In genomic region chr13:78194904-78195639, GRCh38 we compare ENCODE assay signal across 15 cellular contexts.
A peak's percentile ranks its signal among the peaks of the same experiment; 100 is the strongest.
DNase-seq lines count a peak whose midpoint lies in the region; ATAC-seq, FAIRE-seq and TF ChIP-seq lines count a peak whose summit lies in the region.
"Had no signal": no experiment of that assay in that cellular context is flagged by ENCODE, and none has a peak within 500 bp of the region (broad histone marks: within the 10 kb centered on the region; RNA-seq: fewer than 3 reads in every experiment).

No MANE protein-coding gene starts in this region.

- RAD21 ChIA-PET in GM12878 (lab: Charles Lee; ENCODE audit: unreplicated experiment), result interaction anchor here (0.7 to 2.3 kb wide), 5 partner anchors 46 to 803 kb away, joined by 3 to 14 read pairs (median 4); no protein-coding TSS in a partner anchor

- CTCF ChIA-PET in BJ (lab: Yijun Ruan, JAX) (interaction anchor here (1.3 kb wide), 1 partner anchor 14 kb away, joined by 3 read pairs; no protein-coding TSS in a partner anchor), GM12878 (lab: Yijun Ruan, JAX) (interaction anchor here (1.0 to 2.5 kb wide), 2 partner anchors 9 to 46 kb away, joined by 3 to 9 read pairs; no protein-coding TSS in a partner anchor)

- BruUV-seq in GM12878 (replicated peaks; lab: Mats Ljungman, UMichigan), result no TSS peak

- H2BK12ac ChIP-seq in mesenchymal stem cell (ENCODE audit: low read length in 2 of 2), result no peak overlapping the region

- peak; percentile 20 for ATAC-seq in GM12878
- ATAC-seq: esophagus mucosa, left lobe of liver had no signal

- no peak overlapping the region for H3K4ac ChIP-seq in mesenchymal stem cell (ENCODE audit: low read depth in 1 of 2, low read length in 2 of 2)

- no peak overlapping the region for H4K91ac ChIP-seq in mesenchymal stem cell (ENCODE audit: low read length)

- no peak overlapping the region for H2BK15ac ChIP-seq in mesenchymal stem cell (ENCODE audit: low read depth, poor library complexity, severe bottlenecking)

- H3K27ac ChIP-seq in GM12878 (ENCODE audit: control insufficient read depth, insufficient read depth) (no peak overlapping the region), mesenchymal stem cell (ENCODE audit: low read length, poor library complexity, severe bottlenecking) (peak overlapping the region; percentile 63)
- H3K27ac ChIP-seq: VCaP had no signal

- H3K9me3 ChIP-seq in GM12878 (replicated peaks; ENCODE audit: control insufficient read depth, insufficient read depth, low read length), result no peaks in the 10 kb centered on the region; the same call in 2 of the 3 replicates
- no peaks in the 10 kb centered on the region for H3K9me3 ChIP-seq in mesenchymal stem cell (ENCODE audit: control insufficient read depth, low read length)

- no peak overlapping the region for H3K9ac ChIP-seq in GM12878 (ENCODE audit: control insufficient read depth, insufficient read depth, low read length)
- H3K9ac ChIP-seq in mesenchymal stem cell (ENCODE audit: low read length), result no peak overlapping the region

- TF ChIP-seq EP300 in GM12878 (IDR thresholded peaks at IDR 0.05; ENCODE audit: borderline replicate concordance in 1 of 2, control insufficient read depth in 1 of 2, low read depth in 2 of 2, low read length in 2 of 2), result no peak

- H3K79me1 ChIP-seq in mesenchymal stem cell (replicated peaks; ENCODE audit: low read length, poor library complexity, severe bottlenecking), result no peaks in the 10 kb centered on the region

- no peaks in the 10 kb centered on the region for H3K79me2 ChIP-seq in GM12878 (ENCODE audit: control insufficient read depth, insufficient read depth, low read length)

- DNase-seq in BJ (ENCODE audit: low read depth) (peak; percentile 7), M059J (ENCODE audit: low read depth) (peak; percentile 7), GM12878 (ENCODE audit: low read depth, low spot score) (no peak), mesenchymal stem cell (no peak), NCI-H345 (lab: John Stamatoyannopoulos, UW) (no peak), NCI-H510A treated with DMSO at 0.1 percent for 48 hours (lab: John Stamatoyannopoulos, UW) (no peak), COLO668 (lab: John Stamatoyannopoulos, UW; ENCODE audit: unreplicated experiment) (no peak)
- DNase-seq in stimulated activated CD4-positive, alpha-beta T cell treated with anti-CD3 and anti-CD28 coated beads, Interleukin-12 subunit alpha, Interleukin-12 subunit beta, amount 100 ng/mL, for 4 hours, result no peak
- DNase-seq: cortex of kidney, DMS 273 treated with DMSO at 0.1 percent for 48 hours, NCI-H2029, NCI-H524 treated with DMSO at 0.1 percent for 48 hours had no signal

- SMC1A ChIA-PET in GM12878 (lab: Charles Lee; ENCODE audit: uncharacterized antibody, unreplicated experiment), result interaction anchor here (0.6 to 11.9 kb wide), 3 partner anchors 7 to 799 kb away, joined by 3 to 106 read pairs (median 3); no protein-coding TSS in a partner anchor

- no peak for TF ChIP-seq RAD21 in GM12878 (IDR thresholded peaks at IDR 0.05; ENCODE audit: insufficient read depth, low read depth, low read length)

- TF ChIP-seq CTCF in BJ (IDR thresholded peaks at IDR 0.05; ENCODE audit: insufficient read depth, low read depth, low read length), result no peak
- no peak for TF ChIP-seq CTCF in GM12878 (IDR thresholded peaks at IDR 0.05 in 2 of 3, conservative IDR thresholded peaks at IDR 0.05 in 1 of 3; ENCODE audit: control insufficient read depth in 2 of 3, extremely low read depth in 1 of 3, insufficient read depth in 1 of 3, low read depth in 3 of 3, low read length in 3 of 3)

- H3K14ac ChIP-seq in mesenchymal stem cell (ENCODE audit: low read length in 2 of 2), result no peak overlapping the region

- no peak for TF ChIP-seq POLR2A in GM12878 (IDR thresholded peaks at IDR 0.05; ENCODE audit: low read depth, low read length)

- H3K23ac ChIP-seq in mesenchymal stem cell (ENCODE audit: low read length in 2 of 2), result no peak overlapping the region

- H3K36me3 ChIP-seq in BJ (ENCODE audit: control insufficient read depth, insufficient read depth, low read length), result no peaks in the 10 kb centered on the region
- H3K36me3 ChIP-seq in GM12878 (ENCODE audit: control insufficient read depth in 2 of 2, insufficient read depth in 2 of 2, low read length in 1 of 2), result no peaks in the 10 kb centered on the region
- H3K36me3 ChIP-seq in mesenchymal stem cell (ENCODE audit: control insufficient read depth in 1 of 2, insufficient read depth in 2 of 2, low read depth in 1 of 2, low read length in 2 of 2), result no peaks in the 10 kb centered on the region

- H3K18ac ChIP-seq in mesenchymal stem cell (ENCODE audit: low read depth in 1 of 2, low read length in 2 of 2), result no peak overlapping the region

- no peaks in the 10 kb centered on the region for H3K4me1 ChIP-seq in GM12878 (ENCODE audit: control insufficient read depth, insufficient read depth, low read length)
- peaks cover 5% of the 10 kb centered on the region for H3K4me1 ChIP-seq in mesenchymal stem cell (ENCODE audit: control insufficient read depth, insufficient read depth, low read depth, low read length)

- 58% methylated on average over 3 of the region's 3 CpGs for WGBS in GM12878 (ENCODE audit: insufficient coverage, insufficient replicate concordance, low lambda C conversion rate, missing lambda C conversion rate)
- WGBS in mesenchymal stem cell, result 83% methylated on average over 1 of the region's 3 CpGs

- H2AFZ ChIP-seq in GM12878 (ENCODE audit: control insufficient read depth, low read depth, low read length), result no peak overlapping the region
- H2AFZ ChIP-seq in mesenchymal stem cell (ENCODE audit: low read depth, low read length), result no peak overlapping the region

- POLR2A ChIA-PET in BJ (lab: Charles Lee) (no interaction called here), GM12878 (lab: Charles Lee) (interaction anchor here (3.2 kb wide), 1 partner anchor 8 kb away, joined by 16 read pairs; no protein-coding TSS in a partner anchor)

- no peak overlapping the region for H2BK120ac ChIP-seq in mesenchymal stem cell (ENCODE audit: low read depth, low read length)

- no peak overlapping the region for H3K4me2 ChIP-seq in GM12878 (ENCODE audit: control insufficient read depth, insufficient read depth)
- no peak overlapping the region for H3K4me2 ChIP-seq in mesenchymal stem cell (ENCODE audit: low read length, poor library complexity, severe bottlenecking)

- no peaks in the 10 kb centered on the region for H3K27me3 ChIP-seq in BJ (ENCODE audit: control insufficient read depth, insufficient read depth, low read length)
- H3K27me3 ChIP-seq in GM12878 (replicated peaks in 1 of 2; ENCODE audit: control insufficient read depth in 2 of 2, insufficient read depth in 2 of 2, low read length in 1 of 2), result no peaks in the 10 kb centered on the region
- no peaks in the 10 kb centered on the region for H3K27me3 ChIP-seq in mesenchymal stem cell (ENCODE audit: control insufficient read depth in 1 of 2, insufficient read depth in 1 of 2, low read length in 2 of 2)

- in situ Hi-C loops in GM12878 (cut with MboI), result no loop called here

- no peak overlapping the region for H3K4me3 ChIP-seq in BJ (ENCODE audit: low read depth, low read length)
- no peak overlapping the region for H3K4me3 ChIP-seq in GM12878
- no peak overlapping the region for H3K4me3 ChIP-seq in mesenchymal stem cell (ENCODE audit: insufficient read depth in 1 of 2, low read depth in 1 of 2, low read length in 2 of 2)

- FAIRE-seq in GM12878 (lab: Jason Lieb, UNC), result no peak

- H2BK5ac ChIP-seq in mesenchymal stem cell (ENCODE audit: low read depth, low read length, poor library complexity, severe bottlenecking), result peak overlapping the region; percentile 53

- H4K20me1 ChIP-seq in GM12878 (ENCODE audit: control insufficient read depth, insufficient read depth), result no peaks in the 10 kb centered on the region

- no peak overlapping the region for H2AK5ac ChIP-seq in mesenchymal stem cell (ENCODE audit: low read length, severe bottlenecking)

- intact Hi-C loops in GM12878 (cut with micrococcal nuclease; ENCODE audit: unreplicated experiment), result no loop called here

- no peak overlapping the region for H4K8ac ChIP-seq in mesenchymal stem cell (ENCODE audit: low read length)

TF ChIP-seq in GM12878, 131 proteins besides CTCF, POLR2A, EP300 and RAD21:
- peak in 1 of 2 experiments; percentile 9; a peak in 2 of 4 replicates for TF ChIP-seq IKZF2 (IDR thresholded peaks at IDR 0.05)
- TF ChIP-seq RELB (IDR thresholded peaks at IDR 0.05; ENCODE audit: low read depth), result 0 out of 2 replicates have a peak, but pooled peaks have one; percentile 20
- peak; percentile 58; the same call in 1 of the 2 replicates for TF ChIP-seq MTA2 (IDR thresholded peaks at IDR 0.05; ENCODE audit: low read depth)
- TF ChIP-seq KDM1A (IDR thresholded peaks at IDR 0.05; ENCODE audit: borderline replicate concordance), result no peak
TF ChIP-seq in GM12878: peak in this region for 3.

Comparison
In these comparisons a context has a peak if more than half of its experiments do, and no peak if none do; other contexts are left out.
1. DNase-seq: peak in BJ (single experiment) and M059J (single experiment); none in GM12878 (single experiment), mesenchymal stem cell (single experiment), NCI-H345 (single experiment), stimulated activated CD4-positive, alpha-beta T cell treated with anti-CD3 and anti-CD28 coated beads, Interleukin-12 subunit alpha, Interleukin-12 subunit beta, amount 100 ng/mL, for 4 hours (single experiment), NCI-H510A treated with DMSO at 0.1 percent for 48 hours (single experiment) and COLO668 (single experiment).